15 cellular contexts compared by ENCODE assay signal in the genomic region with DNA sequence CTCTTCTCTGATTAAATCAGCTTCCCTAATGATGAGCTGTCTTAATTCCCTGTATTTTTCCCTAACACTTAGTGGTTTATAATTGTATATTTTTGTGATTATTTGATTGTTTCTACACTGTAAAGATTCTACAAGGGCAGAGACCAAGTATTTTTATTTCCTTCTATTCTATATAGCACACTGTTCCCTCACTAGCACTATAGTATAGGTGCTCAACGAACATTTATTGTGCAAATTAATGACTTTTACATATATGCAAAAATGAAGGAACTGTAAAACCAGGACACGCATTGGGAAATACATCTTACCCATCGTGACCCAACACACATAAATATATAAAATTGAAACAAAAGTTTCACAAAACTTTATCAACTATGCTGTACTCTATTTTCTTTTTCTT. TPM values are rescaled to one million over a fixed set of nuclear protein-coding genes. Genes with fewer than 3 reads are reported as not detected.
DNase-seq lines count a peak whose midpoint lies in the region; ATAC-seq and TF ChIP-seq lines count a peak whose summit lies in the region.
"Had no signal": no experiment of that assay in that cellular context is flagged by ENCODE, and none has a peak within 500 bp of the region (broad histone marks: within the 10 kb centered on the region; RNA-seq: fewer than 3 reads in every experiment).

No MANE protein-coding gene starts in this region.

- RAD21 ChIA-PET in HCT116 (lab: Charles Lee; ENCODE audit: low non-redundant PET in 1 of 2, low total read pairs in 2 of 2, uncharacterized antibody in 2 of 2, unreplicated experiment in 2 of 2), result no interaction called here

- H3K79me2 ChIP-seq in HCT116 (ENCODE audit: insufficient read depth, low read length), result peaks cover 64% of the 10 kb centered on the region

- peaks cover 0 to 4% (median 0%) of the 10 kb centered on the region in 8 donors for H3K9me3 Mint-ChIP-seq in CD4-positive, alpha-beta memory T cell
- H3K9me3 Mint-ChIP-seq in WTC11, result peaks cover 6% of the 10 kb centered on the region
- peaks cover 0 to 6% (median 3%) of the 10 kb centered on the region in 7 donors for H3K9me3 Mint-ChIP-seq in naive B cell

- peaks cover 49 to 75% (median 61%) of the 10 kb centered on the region in 4 donors for H3K4me1 Mint-ChIP-seq in CD4-positive, alpha-beta memory T cell
- peaks cover 85% of the 10 kb centered on the region for H3K4me1 Mint-ChIP-seq in WTC11
- peaks cover 60 to 91% (median 86%) of the 10 kb centered on the region in 3 donors for H3K4me1 Mint-ChIP-seq in naive B cell

- peak overlapping the region in 1 of 8 donors; percentile 9 for H3K4me3 Mint-ChIP-seq in CD4-positive, alpha-beta memory T cell
- peak overlapping the region; percentile 29 for H3K4me3 Mint-ChIP-seq in WTC11
- peak overlapping the region in 3 of 8 donors; percentile 1 to 52 (median 21) for H3K4me3 Mint-ChIP-seq in naive B cell

- H3K4me1 ChIP-seq in CD4-positive, alpha-beta memory T cell (ENCODE audit: insufficient read depth, low read length), result peaks cover 50% of the 10 kb centered on the region
- H3K4me1 ChIP-seq in HCT116 (ENCODE audit: control insufficient read depth in 1 of 2, insufficient read depth in 2 of 2, low read length in 2 of 2), result peaks cover 13% of the 10 kb centered on the region in 2 experiments; a peak in 3 of 4 replicates

- TF ChIP-seq POLR2A in HCT116 (IDR thresholded peaks at IDR 0.05; ENCODE audit: borderline replicate concordance, extremely low read depth, insufficient read depth, insufficient read length), result no peak

- H3K9me3 ChIP-seq in CD4-positive, alpha-beta memory T cell (ENCODE audit: control insufficient read depth in 1 of 2, low read length in 2 of 2), result no peaks in the 10 kb centered on the region
- H3K9me3 ChIP-seq in HCT116 (ENCODE audit: control insufficient read depth in 1 of 2, insufficient read depth in 1 of 2, low read depth in 1 of 2, low read length in 2 of 2), result no peaks in the 10 kb centered on the region
- H3K9me3 ChIP-seq: SK-N-SH had no signal

- H3K27ac ChIP-seq in CD4-positive, alpha-beta memory T cell (ENCODE audit: low read depth, low read length), result no peak overlapping the region
- no peak overlapping the region for H3K27ac ChIP-seq in HCT116 (ENCODE audit: low read depth, low read length)

- no TSS peak for BruUV-seq in HCT116 (replicated peaks; lab: Mats Ljungman, UMichigan)

- intact Hi-C loops in CD4-positive, alpha-beta memory T cell (cut with micrococcal nuclease), result no loop called here
- intact Hi-C loops in HCT116 (cut with micrococcal nuclease), result no loop called here

- no peaks in the 10 kb centered on the region for H3K9me2 ChIP-seq in HCT116 (ENCODE audit: insufficient read depth)
- H3K9me2 ChIP-seq: SK-N-SH had no signal

- TF ChIP-seq CTCF in HCT116 (IDR thresholded peaks at IDR 0.05 in 2 of 3, conservative IDR thresholded peaks at IDR 0.05 in 1 of 3; ENCODE audit: borderline replicate concordance in 1 of 3, insufficient read depth in 1 of 3, low read depth in 2 of 3, low read length in 2 of 3) (no peak), WTC11 (IDR thresholded peaks at IDR 0.05) (no peak)

- no peak overlapping the region for H2AFZ ChIP-seq in HCT116 (ENCODE audit: low read depth, low read length, poor library complexity, severe bottlenecking)

- H3K36me3 Mint-ChIP-seq in CD4-positive, alpha-beta memory T cell, result peaks cover 1 to 9% of the 10 kb centered on the region in 2 donors
- H3K36me3 Mint-ChIP-seq in WTC11 (peaks cover 4% of the 10 kb centered on the region; the same call in 1 of the 2 replicates), naive B cell (peaks cover 7 to 9% of the 10 kb centered on the region in 2 donors)

- H3K4me2 ChIP-seq in HCT116 (ENCODE audit: low read length), result 0 out of 2 replicates have a peak overlapping the region, but pooled peaks have one; percentile 6
- H3K4me2 ChIP-seq: SK-N-SH had no signal

- no peak overlapping the region for H3K4me3 ChIP-seq in CD4-positive, alpha-beta memory T cell (ENCODE audit: low read length in 2 of 2)
- no peak overlapping the region for H3K4me3 ChIP-seq in HCT116 (replicated peaks in 1 of 2; ENCODE audit: low read depth in 1 of 2, low read length in 2 of 2)

- no peaks in the 10 kb centered on the region for H4K20me1 ChIP-seq in HCT116 (ENCODE audit: insufficient read depth)

- H3K36me3 ChIP-seq in CD4-positive, alpha-beta memory T cell (ENCODE audit: insufficient read depth, low read length), result no peaks in the 10 kb centered on the region
- no peaks in the 10 kb centered on the region for H3K36me3 ChIP-seq in HCT116 (ENCODE audit: control insufficient read depth in 1 of 2, insufficient read depth in 2 of 2, low read length in 2 of 2)

- no peaks in the 10 kb centered on the region for H3K27me3 ChIP-seq in CD4-positive, alpha-beta memory T cell (ENCODE audit: insufficient read depth, low read length)
- H3K27me3 ChIP-seq in HCT116 (ENCODE audit: insufficient read depth, low read length), result no peaks in the 10 kb centered on the region

- no peak for ATAC-seq in HCT116
- ATAC-seq in WTC11, result peak; percentile 44
- no peak for ATAC-seq in naive B cell (ENCODE audit: low read depth in 2 of 2)
- ATAC-seq in GM19395 (IDR thresholded peaks at IDR 0.05; ENCODE audit: unreplicated experiment), result no peak

- no peak for DNase-seq in CD4-positive, alpha-beta memory T cell
- DNase-seq in HCT116 (ENCODE audit: low read depth, low spot score) (no peak), WTC11 (ENCODE audit: low spot score) (no peak), naive B cell (no peak), HPDE6-E6E7 (ENCODE audit: extremely low spot score) (no peak), D341Med (ENCODE audit: low spot score) (no peak)
- DNase-seq: DMS153, HCEC 1CT, KBM-7, NCI-H1105, NCI-H1694 treated with DMSO at 0.1 percent for 48 hours, NCI-H446, Right ventricle myocardium superior, SK-N-SH had no signal

- no peaks in the 10 kb centered on the region for H3K27me3 Mint-ChIP-seq in CD4-positive, alpha-beta memory T cell
- no peaks in the 10 kb centered on the region for H3K27me3 Mint-ChIP-seq in WTC11 (ENCODE audit: low read depth)
- H3K27me3 Mint-ChIP-seq in naive B cell, result no peaks in the 10 kb centered on the region

- peak overlapping the region in 4 of 7 donors; percentile 1 to 34 (median 5) for H3K27ac Mint-ChIP-seq in CD4-positive, alpha-beta memory T cell
- peak overlapping the region; percentile 96 for H3K27ac Mint-ChIP-seq in WTC11
- H3K27ac Mint-ChIP-seq in naive B cell, result peak overlapping the region; percentile 1 to 87 (median 44)

- no peak for TF ChIP-seq RAD21 in HCT116 (IDR thresholded peaks at IDR 0.05; ENCODE audit: low read depth)

- no peak overlapping the region for H3K9ac ChIP-seq in HCT116 (ENCODE audit: low read length)
- H3K9ac ChIP-seq: SK-N-SH had no signal

- POLR2A ChIA-PET in CD4-positive, alpha-beta memory T cell (lab: Charles Lee; ENCODE audit: partially characterized antibody), result interaction anchor here (1.2 kb wide), 1 partner anchor 9 kb away, joined by 3 read pairs; no protein-coding TSS in a partner anchor
- POLR2A ChIA-PET in HCT116 (lab: Charles Lee), result interaction anchor here (1.0 kb wide), 1 partner anchor 8 kb away, joined by 3 read pairs; the partner anchor contains the start of gene KDM4C
- POLR2A ChIA-PET in WTC11 (lab: Charles Lee), result no interaction called here

- CTCF ChIA-PET in CD4-positive, alpha-beta memory T cell (lab: Charles Lee; ENCODE audit: partially characterized antibody), result no interaction called here
- CTCF ChIA-PET in HCT116 (lab: Charles Lee), result no interaction called here
- CTCF ChIA-PET in WTC11 (lab: Charles Lee), result no interaction called here

TF ChIP-seq in HCT116, 20 proteins besides CTCF, POLR2A, EP300 and RAD21 (continues in another document):
- TF ChIP-seq CEBPB (IDR thresholded peaks at IDR 0.05; ENCODE audit: low read depth) (no peak), YY1 (IDR thresholded peaks at IDR 0.05; ENCODE audit: extremely low read depth, insufficient replicate concordance, low read depth, low read length) (no peak), ZNF274 (IDR thresholded peaks at IDR 0.05; ENCODE audit: low read depth, low read length) (no peak), CBX3 (IDR thresholded peaks at IDR 0.05; ENCODE audit: low read depth) (no peak)

TF ChIP-seq in WTC11, 78 proteins besides CTCF, POLR2A, EP300 and RAD21:
- TF ChIP-seq HMGA2 (CRISPR knock-in tag; IDR thresholded peaks at IDR 0.05), result no peak
- TF ChIP-seq ZNF281 (CRISPR knock-in tag; IDR thresholded peaks at IDR 0.05), result no peak
- TF ChIP-seq CREM (CRISPR knock-in tag; IDR thresholded peaks at IDR 0.05), result no peak
- TF ChIP-seq, protein P1, sequence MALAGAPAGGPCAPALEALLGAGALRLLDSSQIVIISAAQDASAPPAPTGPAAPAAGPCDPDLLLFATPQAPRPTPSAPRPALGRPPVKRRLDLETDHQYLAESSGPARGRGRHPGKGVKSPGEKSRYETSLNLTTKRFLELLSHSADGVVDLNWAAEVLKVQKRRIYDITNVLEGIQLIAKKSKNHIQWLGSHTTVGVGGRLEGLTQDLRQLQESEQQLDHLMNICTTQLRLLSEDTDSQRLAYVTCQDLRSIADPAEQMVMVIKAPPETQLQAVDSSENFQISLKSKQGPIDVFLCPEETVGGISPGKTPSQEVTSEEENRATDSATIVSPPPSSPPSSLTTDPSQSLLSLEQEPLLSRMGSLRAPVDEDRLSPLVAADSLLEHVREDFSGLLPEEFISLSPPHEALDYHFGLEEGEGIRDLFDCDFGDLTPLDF (CRISPR knock-in tag; IDR thresholded peaks at IDR 0.05), result no peak
- TF ChIP-seq SP1 (CRISPR knock-in tag; conservative IDR thresholded peaks at IDR 0.05), result no peak
TF ChIP-seq in WTC11: peak in this region for 0.

RNA-seq across cellular contexts. Expression of gene KDM4C, which starts 7.6 kb away (rescaled TPM):
- 10 to 100 TPM; 80.5 to 90.7 TPM for total RNA-seq in CD4-positive, alpha-beta memory T cell
- polyA plus RNA-seq in CD4-positive, alpha-beta memory T cell, result 10 to 100 TPM; 36.3 to 37.1 TPM
- total RNA-seq in HCT116 (2021; ENCODE audit: unreplicated experiment) (16.8 TPM), WTC11 (2021) (29.2 to 35.5 TPM (median 34.0 TPM) in 3 replicates)
- 13.6 and 16.7 TPM in 2 replicates for polyA plus RNA-seq in HCT116 (2012)
- polyA plus RNA-seq in naive B cell (ENCODE audit: low read depth in 6 of 6), result 10 to 100 TPM; 54.5 to 83.5 (median 68.2) TPM

Comparison
In these comparisons a context has a peak if more than half of its experiments do, and no peak if none do; other contexts are left out.
1. H3K27ac Mint-ChIP-seq: peak in every context shown above with its lines; median percentile 96 in WTC11; 44 in naive B cell; 5 in CD4-positive, alpha-beta memory T cell.